17 cellular contexts compared by ENCODE assay signal in genomic region chrX:25202827-25203226, GRCh38.
DNase-seq lines count a peak whose midpoint lies in the region; TF ChIP-seq lines count a peak whose summit lies in the region.
"Had no signal": no experiment of that assay in that cellular context is flagged by ENCODE, and none has a peak within 500 bp of the region (broad histone marks: within the 10 kb centered on the region; RNA-seq: fewer than 3 reads in every experiment).

No MANE protein-coding gene starts in this region.

- 73 to 79% (median 75%) methylated on average over 2 of the region's 2 CpGs for WGBS in ovary, 3 donors

- DNase-seq in NCI-H748 (lab: John Stamatoyannopoulos, UW; ENCODE audit: unreplicated experiment) (peak; percentile 1), NCI-H748 treated with DMSO at 0.1 percent for 48 hours (lab: John Stamatoyannopoulos, UW) (no peak), NCI-H2081 (lab: John Stamatoyannopoulos, UW) (peak; percentile 22 to 68), NCI-H69 (lab: John Stamatoyannopoulos, UW) (peak; percentile 88), ovary (no peak), NCI-H526 (lab: John Stamatoyannopoulos, UW) (no peak), caudate nucleus (lab: John Stamatoyannopoulos, UW) (no peak)
- DNase-seq: 8988T; CD8-positive, alpha-beta memory T cell; COR-L47; DMS 273 treated with DMSO at 0.1 percent for 48 hours; DMS53; DND-41; EL; H9 had no signal

- H3K36me3 ChIP-seq in ovary: no peaks in the 10 kb centered on the region
- H3K36me3 ChIP-seq: BLaER1 treated with 17β-estradiol and CSF1 and Interleukin-3, amounts not matched to agents 10 nM and 100 nM had no signal

- TF ChIP-seq EP300 in ovary (IDR thresholded peaks at IDR 0.05): no peak

- no peak for TF ChIP-seq CTCF in ovary (IDR thresholded peaks at IDR 0.05)

- H3K9me3 ChIP-seq in ovary: no peaks in the 10 kb centered on the region

- TF ChIP-seq POLR2A in ovary (IDR thresholded peaks at IDR 0.05): no peak

- intact Hi-C loops in ovary (cut with DNase I): no loop called here

- H3K27ac ChIP-seq in ovary: no peak overlapping the region
- H3K27ac ChIP-seq in caudate nucleus (ENCODE audit: low read depth, low read length): no peak overlapping the region
- H3K27ac ChIP-seq: BLaER1 treated with 17β-estradiol and CSF1 and Interleukin-3, amounts not matched to agents 10 nM and 100 nM had no signal

- no peaks in the 10 kb centered on the region for H3K4me1 ChIP-seq in ovary (ENCODE audit: insufficient read depth)
- H3K4me1 ChIP-seq: BLaER1 treated with 17β-estradiol and CSF1 and Interleukin-3, amounts not matched to agents 10 nM and 100 nM had no signal

- no peak overlapping the region for H3K4me3 ChIP-seq in ovary
- H3K4me3 ChIP-seq: BLaER1 treated with 17β-estradiol and CSF1 and Interleukin-3, amounts not matched to agents 10 nM and 100 nM; GM12878 had no signal

- H3K27me3 ChIP-seq in ovary: no peaks in the 10 kb centered on the region

Comparison
In these comparisons a context has a peak if more than half of its experiments do, and no peak if none do; other contexts are left out.
1. DNase-seq: peak in NCI-H748 (single experiment), NCI-H2081 (2 of 2) and NCI-H69 (single experiment); none in NCI-H748 treated with DMSO at 0.1 percent for 48 hours (single experiment), ovary (0 of 5), NCI-H526 (0 of 2) and caudate nucleus (0 of 61).